ENCODE assay signal across 22 cellular contexts in the genomic region with DNA sequence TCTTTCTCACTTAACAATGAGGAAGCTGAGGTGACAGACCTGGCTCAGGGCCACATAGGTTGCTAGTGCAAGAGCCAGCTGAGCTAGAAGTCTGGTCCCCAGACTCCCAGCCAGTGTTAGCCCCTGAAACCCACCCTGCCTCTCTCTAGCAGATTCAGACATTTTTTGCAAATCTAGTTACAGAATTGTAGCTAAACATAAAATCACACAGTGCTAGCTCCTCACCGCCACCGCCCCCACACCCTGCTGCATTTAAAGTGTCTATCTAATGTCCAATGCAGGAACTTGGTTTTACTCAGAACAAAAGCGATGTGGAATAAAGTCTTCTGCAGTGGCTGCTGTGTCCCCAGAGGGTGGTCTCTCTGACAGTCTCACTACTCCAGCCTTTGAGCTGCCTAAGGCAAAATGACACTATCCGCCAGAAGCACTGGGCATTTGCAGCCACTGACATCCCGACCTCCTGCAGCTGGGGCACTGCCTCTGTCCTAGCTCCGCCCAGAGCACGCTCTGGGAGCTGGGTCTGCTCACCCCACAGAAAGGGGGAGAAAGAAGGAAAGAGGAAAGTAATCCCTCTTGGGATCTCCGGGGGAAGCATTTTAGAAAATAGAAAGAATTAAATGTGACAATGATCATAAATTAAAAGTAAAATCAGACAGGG. TPM values are rescaled to one million over a fixed set of nuclear protein-coding genes. Genes with fewer than 3 reads are reported as not detected.
DNase-seq lines count a peak whose midpoint lies in the region; ATAC-seq and TF ChIP-seq lines count a peak whose summit lies in the region.
"Had no signal": no experiment of that assay in that cellular context is flagged by ENCODE, and none has a peak within 500 bp of the region (broad histone marks: within the 10 kb centered on the region; RNA-seq: fewer than 3 reads in every experiment).

No MANE protein-coding gene starts in this region.

- H3K36me3 ChIP-seq in BE2C = no peaks in the 10 kb centered on the region
- H3K36me3 ChIP-seq in GM23338 (ENCODE audit: insufficient read depth) = no peaks in the 10 kb centered on the region
- H3K36me3 ChIP-seq: HAP-1, MG63 had no signal

- H3K27me3 Mint-ChIP-seq in GM23338 (ENCODE audit: insufficient read depth, low read depth, poor library complexity) = peaks cover 2% of the 10 kb centered on the region

- DNase-seq in BE2C = peak; percentile 42
- DNase-seq in GM23338 (ENCODE audit: low spot score) = peak; percentile 12
- peak; percentile 27 for DNase-seq in SK-N-DZ (ENCODE audit: low spot score)
- DNase-seq in iPS-NIHi7 (ENCODE audit: extremely low spot score) = peak; percentile 53
- DNase-seq in GM13977 (ENCODE audit: low spot score) = no peak
- DNase-seq in activated naive CD4-positive, alpha-beta T cell (lab: John Stamatoyannopoulos, UW) = no peak
- DNase-seq: ACHN, AML-193, COR-L47, MG63, NCI-H1092 treated with DMSO at 0.1 percent for 48 hours, NCI-H1930, NCI-H226, NCI-H524 treated with DMSO at 0.1 percent for 48 hours, PC-3, T-cell had no signal

- H3K9me2 ChIP-seq in GM23338 (ENCODE audit: insufficient read depth) = no peaks in the 10 kb centered on the region; the same call in 1 of the 2 replicates

- no peaks in the 10 kb centered on the region for H3F3A ChIP-seq in GM23338 (replicated peaks; ENCODE audit: low read depth)

- H2AFZ ChIP-seq in GM23338 = no peak overlapping the region

- H3K4me3 ChIP-seq in BE2C (ENCODE audit: low read depth, low read length) (peak overlapping the region; percentile 36), GM23338 (no peak overlapping the region)
- H3K4me3 ChIP-seq: HAP-1, MG63 had no signal

- H3K4me1 ChIP-seq in BE2C (no peaks in the 10 kb centered on the region), GM23338 (ENCODE audit: insufficient read depth) (no peaks in the 10 kb centered on the region)
- H3K4me1 ChIP-seq: HAP-1 had no signal

- no peaks in the 10 kb centered on the region for H3K79me2 ChIP-seq in GM23338 (replicated peaks; ENCODE audit: insufficient read depth)

- no peaks in the 10 kb centered on the region for H3K36me3 Mint-ChIP-seq in GM23338 (ENCODE audit: low read depth)
- H3K36me3 Mint-ChIP-seq: T-cell had no signal

- in situ Hi-C loops in GM13977 (cut with MboI; ENCODE audit: low pct_unique_long_range_greater_than_20kb, low sequenced_read_pairs, unreplicated experiment) = no loop called here

- H3K4me1 Mint-ChIP-seq in GM23338 = peaks cover 4% of the 10 kb centered on the region
- H3K4me1 Mint-ChIP-seq: T-cell had no signal

- no peaks in the 10 kb centered on the region for H3K9me3 ChIP-seq in BE2C
- H3K9me3 ChIP-seq: HAP-1, MG63 had no signal

- no peaks in the 10 kb centered on the region for H3K27me3 ChIP-seq in BE2C
- no peaks in the 10 kb centered on the region for H3K27me3 ChIP-seq in GM23338 (ENCODE audit: insufficient read depth)
- H3K27me3 ChIP-seq: MG63 had no signal

- TF ChIP-seq CTCF in BE2C (IDR thresholded peaks at IDR 0.05; ENCODE audit: low read depth, low read length) (no peak), GM23338 (conservative IDR thresholded peaks at IDR 0.05; ENCODE audit: low read depth in 2 of 2) (no peak), GM13977 (IDR thresholded peaks at IDR 0.05; ENCODE audit: extremely low read depth, insufficient read depth, missing control alignments) (no peak)

- H3K4me3 Mint-ChIP-seq in GM23338 = no peak overlapping the region
- H3K4me3 Mint-ChIP-seq: T-cell had no signal

- H3K9me3 Mint-ChIP-seq in GM23338 = no peaks in the 10 kb centered on the region
- H3K9me3 Mint-ChIP-seq: T-cell had no signal

- no peak overlapping the region for H3K27ac ChIP-seq in GM23338 (ENCODE audit: low read depth)
- H3K27ac ChIP-seq: RWPE1 had no signal

- H4K20me1 ChIP-seq in GM23338 (replicated peaks; ENCODE audit: insufficient read depth) = no peaks in the 10 kb centered on the region

- no peak overlapping the region for H3K4me2 ChIP-seq in GM23338

- peak; percentile 86 for ATAC-seq in GM23338
- ATAC-seq in activated CD4-positive, CD25-positive, alpha-beta regulatory T cell treated with anti-CD3 and anti-CD28 coated beads, Interleukin-2, amount 50 U/mL, for 24 hours = no peak
- no peak for ATAC-seq in GM18520 (IDR thresholded peaks at IDR 0.05; ENCODE audit: unreplicated experiment)
- ATAC-seq: PC-3, T-cell had no signal

- H3K27ac Mint-ChIP-seq in GM23338 = no peak overlapping the region
- H3K27ac Mint-ChIP-seq: T-cell had no signal

TF ChIP-seq in GM23338, 12 proteins besides CTCF, POLR2A, EP300 and RAD21 (continues in another document):
- no peak for TF ChIP-seq ZNF331 (CRISPR knock-in tag; IDR thresholded peaks at IDR 0.05; ENCODE audit: low read depth)
- TF ChIP-seq, protein P1, sequence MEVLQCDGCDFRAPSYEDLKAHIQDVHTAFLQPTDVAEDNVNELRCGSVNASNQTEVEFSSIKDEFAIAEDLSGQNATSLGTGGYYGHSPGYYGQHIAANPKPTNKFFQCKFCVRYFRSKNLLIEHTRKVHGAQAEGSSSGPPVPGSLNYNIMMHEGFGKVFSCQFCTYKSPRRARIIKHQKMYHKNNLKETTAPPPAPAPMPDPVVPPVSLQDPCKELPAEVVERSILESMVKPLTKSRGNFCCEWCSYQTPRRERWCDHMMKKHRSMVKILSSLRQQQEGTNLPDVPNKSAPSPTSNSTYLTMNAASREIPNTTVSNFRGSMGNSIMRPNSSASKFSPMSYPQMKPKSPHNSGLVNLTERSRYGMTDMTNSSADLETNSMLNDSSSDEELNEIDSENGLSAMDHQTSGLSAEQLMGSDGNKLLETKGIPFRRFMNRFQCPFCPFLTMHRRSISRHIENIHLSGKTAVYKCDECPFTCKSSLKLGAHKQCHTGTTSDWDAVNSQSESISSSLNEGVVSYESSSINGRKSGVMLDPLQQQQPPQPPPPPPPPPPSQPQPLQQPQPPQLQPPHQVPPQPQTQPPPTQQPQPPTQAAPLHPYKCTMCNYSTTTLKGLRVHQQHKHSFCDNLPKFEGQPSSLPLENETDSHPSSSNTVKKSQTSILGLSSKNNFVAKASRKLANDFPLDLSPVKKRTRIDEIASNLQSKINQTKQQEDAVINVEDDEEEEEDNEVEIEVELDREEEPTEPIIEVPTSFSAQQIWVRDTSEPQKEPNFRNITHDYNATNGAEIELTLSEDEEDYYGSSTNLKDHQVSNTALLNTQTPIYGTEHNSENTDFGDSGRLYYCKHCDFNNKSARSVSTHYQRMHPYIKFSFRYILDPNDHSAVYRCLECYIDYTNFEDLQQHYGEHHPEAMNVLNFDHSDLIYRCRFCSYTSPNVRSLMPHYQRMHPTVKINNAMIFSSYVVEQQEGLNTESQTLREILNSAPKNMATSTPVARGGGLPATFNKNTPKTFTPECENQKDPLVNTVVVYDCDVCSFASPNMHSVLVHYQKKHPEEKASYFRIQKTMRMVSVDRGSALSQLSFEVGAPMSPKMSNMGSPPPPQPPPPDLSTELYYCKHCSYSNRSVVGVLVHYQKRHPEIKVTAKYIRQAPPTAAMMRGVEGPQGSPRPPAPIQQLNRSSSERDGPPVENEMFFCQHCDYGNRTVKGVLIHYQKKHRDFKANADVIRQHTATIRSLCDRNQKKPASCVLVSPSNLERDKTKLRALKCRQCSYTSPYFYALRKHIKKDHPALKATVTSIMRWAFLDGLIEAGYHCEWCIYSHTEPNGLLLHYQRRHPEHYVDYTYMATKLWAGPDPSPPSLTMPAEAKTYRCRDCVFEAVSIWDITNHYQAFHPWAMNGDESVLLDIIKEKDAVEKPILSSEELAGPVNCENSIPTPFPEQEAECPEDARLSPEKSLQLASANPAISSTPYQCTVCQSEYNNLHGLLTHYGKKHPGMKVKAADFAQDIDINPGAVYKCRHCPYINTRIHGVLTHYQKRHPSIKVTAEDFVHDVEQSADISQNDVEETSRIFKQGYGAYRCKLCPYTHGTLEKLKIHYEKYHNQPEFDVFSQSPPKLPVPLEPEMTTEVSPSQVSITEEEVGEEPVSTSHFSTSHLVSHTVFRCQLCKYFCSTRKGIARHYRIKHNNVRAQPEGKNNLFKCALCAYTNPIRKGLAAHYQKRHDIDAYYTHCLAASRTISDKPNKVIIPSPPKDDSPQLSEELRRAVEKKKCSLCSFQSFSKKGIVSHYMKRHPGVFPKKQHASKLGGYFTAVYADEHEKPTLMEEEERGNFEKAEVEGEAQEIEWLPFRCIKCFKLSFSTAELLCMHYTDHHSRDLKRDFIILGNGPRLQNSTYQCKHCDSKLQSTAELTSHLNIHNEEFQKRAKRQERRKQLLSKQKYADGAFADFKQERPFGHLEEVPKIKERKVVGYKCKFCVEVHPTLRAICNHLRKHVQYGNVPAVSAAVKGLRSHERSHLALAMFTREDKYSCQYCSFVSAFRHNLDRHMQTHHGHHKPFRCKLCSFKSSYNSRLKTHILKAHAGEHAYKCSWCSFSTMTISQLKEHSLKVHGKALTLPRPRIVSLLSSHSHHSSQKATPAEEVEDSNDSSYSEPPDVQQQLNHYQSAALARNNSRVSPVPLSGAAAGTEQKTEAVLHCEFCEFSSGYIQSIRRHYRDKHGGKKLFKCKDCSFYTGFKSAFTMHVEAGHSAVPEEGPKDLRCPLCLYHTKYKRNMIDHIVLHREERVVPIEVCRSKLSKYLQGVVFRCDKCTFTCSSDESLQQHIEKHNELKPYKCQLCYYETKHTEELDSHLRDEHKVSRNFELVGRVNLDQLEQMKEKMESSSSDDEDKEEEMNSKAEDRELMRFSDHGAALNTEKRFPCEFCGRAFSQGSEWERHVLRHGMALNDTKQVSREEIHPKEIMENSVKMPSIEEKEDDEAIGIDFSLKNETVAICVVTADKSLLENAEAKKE (CRISPR knock-in tag; IDR thresholded peaks at IDR 0.05) = no peak
- no peak for TF ChIP-seq POLR2AphosphoS5 (IDR thresholded peaks at IDR 0.05; ENCODE audit: low read depth)
- TF ChIP-seq NANOG (IDR thresholded peaks at IDR 0.05; ENCODE audit: borderline replicate concordance) = no peak
- no peak for TF ChIP-seq STAT1 (IDR thresholded peaks at IDR 0.05; ENCODE audit: unreplicated experiment)
- TF ChIP-seq EZH2phosphoT487 (IDR thresholded peaks at IDR 0.05; ENCODE audit: unreplicated experiment) = no peak
- no peak for TF ChIP-seq EZH2 (IDR thresholded peaks at IDR 0.05; ENCODE audit: low read depth, unreplicated experiment)
- TF ChIP-seq, protein P2, sequence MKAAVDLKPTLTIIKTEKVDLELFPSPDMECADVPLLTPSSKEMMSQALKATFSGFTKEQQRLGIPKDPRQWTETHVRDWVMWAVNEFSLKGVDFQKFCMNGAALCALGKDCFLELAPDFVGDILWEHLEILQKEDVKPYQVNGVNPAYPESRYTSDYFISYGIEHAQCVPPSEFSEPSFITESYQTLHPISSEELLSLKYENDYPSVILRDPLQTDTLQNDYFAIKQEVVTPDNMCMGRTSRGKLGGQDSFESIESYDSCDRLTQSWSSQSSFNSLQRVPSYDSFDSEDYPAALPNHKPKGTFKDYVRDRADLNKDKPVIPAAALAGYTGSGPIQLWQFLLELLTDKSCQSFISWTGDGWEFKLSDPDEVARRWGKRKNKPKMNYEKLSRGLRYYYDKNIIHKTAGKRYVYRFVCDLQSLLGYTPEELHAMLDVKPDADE (IDR thresholded peaks at IDR 0.05) = no peak

RNA-seq across cellular contexts. Expression of a gene that starts 50.7 kb away (rescaled TPM):
- polyA plus RNA-seq in BE2C (2012; ENCODE audit: insufficient read depth, insufficient read length, low read depth) = 28.9 TPM
- total RNA-seq in GM23338 (2014; rRNA removed; shearing (Covaris generic)) = 2.2 and 2.9 TPM in 2 replicates
- polyA plus RNA-seq in GM23338 (2016; fragmentation: Nextera tagmentation; extraction: Ambion mirVana) = 1.2 and 1.3 TPM in 2 replicates
- polyA plus RNA-seq in SK-N-DZ (2014; cell fraction: cytosol; rRNA removed) = 2.1 and 2.4 TPM in 2 replicates
- polyA plus RNA-seq in SK-N-DZ (2014; cell fraction: nucleus; rRNA removed) = 3.0 and 15.7 TPM in 2 replicates
- total RNA-seq: HT-29, PC-3, SK-MEL-5, T-cell had no signal

Comparison
In these comparisons a context has a peak if more than half of its experiments do, and no peak if none do; other contexts are left out.
1. DNase-seq: peak in BE2C (single experiment), GM23338 (single experiment), SK-N-DZ (single experiment) and iPS-NIHi7 (single experiment); none in GM13977 (single experiment) and activated naive CD4-positive, alpha-beta T cell (0 of 4).